Comparison of ENCODE assay signal across 14 cellular contexts in genomic region chr14:51538973-51539372, GRCh38.
"Had no signal": no experiment of that assay in that cellular context is flagged by ENCODE, and none has a peak within 500 bp of the region (broad histone marks: within the 10 kb centered on the region; RNA-seq: fewer than 3 reads in every experiment).

No MANE protein-coding gene starts in this region.

- H3K27ac ChIP-seq: body of pancreas, neural progenitor cell, right atrium auricular region had no signal

- DNase-seq: activated CD4-positive, alpha-beta T cell treated with anti-CD3 and anti-CD28 coated beads, Interleukin-2, amount 50 U/mL, for 4 hours; activated CD8-positive, alpha-beta memory T cell treated with anti-CD3 and anti-CD28 coated beads, Interleukin-2, amount 10 ng/mL, durations not matched to agents 7 days and 5 days; activated effector memory CD4-positive, alpha-beta T cell treated with Interleukin-2 at 50 U/mL for 16 hours; activated T-cell treated with anti-CD3 and anti-CD28 coated beads, Interleukin-2, amount 50 U/mL, for 24 hours; body of pancreas; cerebellar nuclear complex; head of caudate nucleus; posterior cingulate gyrus had no signal

- H3K4me3 ChIP-seq: body of pancreas, neural progenitor cell, right atrium auricular region, tibial nerve had no signal

- H3K4me2 ChIP-seq: neural progenitor cell had no signal

- H3K27me3 ChIP-seq: body of pancreas, neural progenitor cell, right atrium auricular region, tibial nerve had no signal

- H3K9ac ChIP-seq: neural progenitor cell had no signal

- H3K4me1 ChIP-seq: neural progenitor cell, right atrium auricular region had no signal

- H3K36me3 ChIP-seq: neural progenitor cell, right atrium auricular region, tibial nerve had no signal

- ATAC-seq: activated CD4-positive, CD25-positive, alpha-beta regulatory T cell treated with anti-CD3 and anti-CD28 coated beads, Interleukin-2, amount 50 U/mL, for 24 hours; activated CD8-positive, alpha-beta memory T cell treated with anti-CD3 and anti-CD28 coated beads, Interleukin-2, amount 10 ng/mL, durations not matched to agents 7 days and 5 days; left lobe of liver; stimulated activated effector memory CD8-positive, alpha-beta T cell treated with anti-CD3 and anti-CD28 coated beads, Interleukin-12 subunit alpha, Interleukin-12 subunit beta, amount 100 ng/mL, for 72 hours had no signal
